Comparison of ENCODE assay signal across 23 cellular contexts in genomic region chr19:47323872-47324271, GRCh38. TPM values are rescaled to one million over a fixed set of nuclear protein-coding genes. Genes with fewer than 3 reads are reported as not detected.
DNase-seq lines count a peak whose midpoint lies in the region; ATAC-seq, FAIRE-seq and TF ChIP-seq lines count a peak whose summit lies in the region.
"Had no signal": no experiment of that assay in that cellular context is flagged by ENCODE, and none has a peak within 500 bp of the region (broad histone marks: within the 10 kb centered on the region; RNA-seq: fewer than 3 reads in every experiment).

No MANE protein-coding gene starts in this region.

- FAIRE-seq in A549 (lab: Jason Lieb, UNC) = no peak

- CTCF ChIA-PET in A549 (lab: Yijun Ruan, JAX) = interaction anchor here (0.6 to 2.7 kb wide), 13 partner anchors 9 to 191 kb away, joined by 3 to 21 read pairs (median 3); partner anchors contain the start of gene DHX34

- no peak for TF ChIP-seq POLR2A in A549 (IDR thresholded peaks at IDR 0.05; ENCODE audit: low read length)
- no peak for TF ChIP-seq POLR2A in sigmoid colon (IDR thresholded peaks at IDR 0.05)

- no peak for DNase-seq in A549 (ENCODE audit: low read depth in 1 of 2, low spot score in 1 of 2)
- DNase-seq in sigmoid colon = no peak
- no peak for DNase-seq in hypothalamus (lab: John Stamatoyannopoulos, UW)
- no peak for DNase-seq in stimulated activated CD4-positive, alpha-beta T cell treated with anti-CD3 and anti-CD28 coated beads, Interleukin-15, amount 100 ng/mL, for 24 hours
- DNase-seq: activated CD4-positive, alpha-beta memory T cell treated with anti-CD3 and anti-CD28 coated beads, Interleukin-2, amount 10 ng/mL, durations not matched to agents 7 days and 5 days; activated naive CD4-positive, alpha-beta T cell treated with anti-CD3 and anti-CD28 coated beads, Interleukin-2, amount 50 U/mL, for 16 hours; activated T-cell treated with anti-CD3 and anti-CD28 coated beads, Interleukin-2, amount 50 U/mL, for 1 hour; DMS 273 treated with DMSO at 0.1 percent for 48 hours; Karpas-422; NCI-H1092; NCI-H2081; SJCRH30; stimulated activated naive CD8-positive, alpha-beta T cell treated with anti-CD3 and anti-CD28 coated beads, Interleukin-15, Interleukin-2, amounts not matched to agents 100 U/mL and 50 U/mL, for 24 hours; T-helper 2 cell; WERI-Rb-1 had no signal

- H3K4me1 ChIP-seq in A549 (no peaks in the 10 kb centered on the region), sigmoid colon (no peaks in the 10 kb centered on the region)
- H3K4me1 ChIP-seq: gastrocnemius medialis, SJCRH30 had no signal

- peaks cover 5% of the 10 kb centered on the region for H3K9me3 ChIP-seq in A549
- H3K9me3 ChIP-seq in sigmoid colon = no peaks in the 10 kb centered on the region
- H3K9me3 ChIP-seq: gastrocnemius medialis, SJCRH30 had no signal

- TF ChIP-seq CTCF in A549 (IDR thresholded peaks at IDR 0.05) (no peak), sigmoid colon (IDR thresholded peaks at IDR 0.05) (no peak)

- intact Hi-C loops in sigmoid colon (cut with DNase I) = no loop called here

- H3K4me3 ChIP-seq in A549 (no peak overlapping the region), sigmoid colon (no peak overlapping the region)
- H3K4me3 ChIP-seq: coronary artery, gastrocnemius medialis, SJCRH30 had no signal

- H3K27me3 ChIP-seq in layer of hippocampus (ENCODE audit: control insufficient read depth, insufficient read depth, low read length) (no peaks in the 10 kb centered on the region), sigmoid colon (peaks cover 0 to 12% (median 10%) of the 10 kb centered on the region in 3 donors)
- H3K27me3 ChIP-seq: SJCRH30 had no signal

- ATAC-seq in A549 (peak; percentile 35 to 39; a peak in 4 of 6 replicates), HG02571 (IDR thresholded peaks at IDR 0.05; ENCODE audit: unreplicated experiment) (no peak), GM18520 (IDR thresholded peaks at IDR 0.05; ENCODE audit: unreplicated experiment) (no peak)
- ATAC-seq: stimulated activated naive CD8-positive, alpha-beta T cell treated with anti-CD3 and anti-CD28 coated beads, Interleukin-15, Interleukin-2, amounts not matched to agents 100 U/mL and 50 U/mL, for 24 hours had no signal

- no peak overlapping the region for H3K4me2 ChIP-seq in A549

- POLR2A ChIA-PET in A549 (lab: Yijun Ruan, JAX) = no interaction called here

- H3K27ac ChIP-seq in A549 (peak overlapping the region in 1 of 2 experiments; percentile 51; a peak in 3 of 6 replicates), cingulate gyrus (ENCODE audit: low read depth, low read length) (peak overlapping the region; percentile 54), layer of hippocampus (ENCODE audit: low read depth, low read length) (peak overlapping the region; percentile 77), sigmoid colon (peak overlapping the region; percentile 26 to 57 (median 33))
- H3K27ac ChIP-seq: SJCRH30, WERI-Rb-1 had no signal

- no peaks in the 10 kb centered on the region for H3K36me3 ChIP-seq in sigmoid colon
- H3K36me3 ChIP-seq: gastrocnemius medialis, SJCRH30, WERI-Rb-1 had no signal

- TF ChIP-seq RAD21 in A549 (conservative IDR thresholded peaks at IDR 0.05 in 1 of 2, IDR thresholded peaks at IDR 0.05 in 1 of 2) = no peak

- no peak for TF ChIP-seq EP300 in A549 (IDR thresholded peaks at IDR 0.05)
- TF ChIP-seq EP300 in sigmoid colon (IDR thresholded peaks at IDR 0.05) = no peak

- WGBS in A549 (ENCODE audit: missing lambda C conversion rate) = 91% methylated on average over 12 of the region's 12 CpGs
- 84 to 87% methylated on average over 12 of the region's 12 CpGs for WGBS in sigmoid colon, 2 donors

TF ChIP-seq in A549, 52 proteins besides CTCF, POLR2A, EP300 and RAD21 (continues in another document):
- no peak for TF ChIP-seq REST (IDR thresholded peaks at IDR 0.05)
- TF ChIP-seq BHLHE40 (IDR thresholded peaks at IDR 0.05; ENCODE audit: low read depth, low read length) = no peak
- no peak for TF ChIP-seq POLR2AphosphoS2 (conservative IDR thresholded peaks at IDR 0.05; ENCODE audit: low read length)
- TF ChIP-seq TFCP2L1 (CRISPR knock-in tag; IDR thresholded peaks at IDR 0.05) = no peak
- TF ChIP-seq HDAC2 (IDR thresholded peaks at IDR 0.05) = no peak
- TF ChIP-seq CHD2 (IDR thresholded peaks at IDR 0.05; ENCODE audit: low read length, partially characterized antibody) = no peak
- TF ChIP-seq BCL3 (IDR thresholded peaks at IDR 0.05) = no peak
- TF ChIP-seq CEBPB (IDR thresholded peaks at IDR 0.05) = no peak
- TF ChIP-seq RARB (CRISPR knock-in tag; IDR thresholded peaks at IDR 0.05) = no peak
- no peak for TF ChIP-seq FOSL2 (IDR thresholded peaks at IDR 0.05)
- no peak for TF ChIP-seq FOSL2 (CRISPR knock-in tag; IDR thresholded peaks at IDR 0.05)

RNA-seq across cellular contexts. Expression of gene C5AR2, which starts 8.1 kb away (rescaled TPM):
- polyA plus RNA-seq in A549 (2011; rRNA removed) = 0.28 and 0.36 TPM in 2 replicates
- polyA plus RNA-seq in A549 (2012; cell fraction: cytosol; rRNA removed) = 0.12 and 0.29 TPM in 2 replicates
- polyA plus RNA-seq in A549 (2012; cell fraction: nucleus; rRNA removed) = 1.2 and 1.4 TPM in 2 replicates
- 0.13 to 0.25 TPM (median 0.17 TPM) in 3 replicates for polyA plus RNA-seq in A549 (2017; fragmentation: RNase III; extraction: RNeasy Plus Mini Kit Qiagen cat#74134 plus additional on column Dnase treatment)
- 0.25 and 0.68 TPM in 2 replicates for polyA minus RNA-seq in A549 (2011; rRNA and poly(A)+ RNA removed)
- total RNA-seq in sigmoid colon = 1 to 10 TPM; 1.1 to 2.7 (median 1.6) TPM
- polyA plus RNA-seq in sigmoid colon = 1 to 10 TPM in 1 of 3 donors, under 1 TPM in 2; 0.60 to 1.4 (median 0.69) TPM
- total RNA-seq: G401, myocyte, SJCRH30 had no signal

RNA-seq across cellular contexts. Expression of gene C5AR1, which starts 14.2 kb away (rescaled TPM):
- polyA plus RNA-seq in A549 (2011; rRNA removed) (3.4 and 3.5 TPM in 2 replicates), A549 (2017; fragmentation: RNase III; extraction: RNeasy Plus Mini Kit Qiagen cat#74134 plus additional on column Dnase treatment) (1.4 to 1.6 TPM (median 1.5 TPM) in 3 replicates), sigmoid colon (10 to 100 TPM in 1 of 3 donors, 1 to 10 TPM in 2; 5.4 to 10.6 (median 6.7) TPM)
- polyA plus RNA-seq in A549 (2012; cell fraction: cytosol; rRNA removed) = 1.9 and 2.5 TPM in 2 replicates
- 15.1 and 15.4 TPM in 2 replicates for polyA plus RNA-seq in A549 (2012; cell fraction: nucleus; rRNA removed)
- 1.4 and 2.1 TPM in 2 replicates for polyA minus RNA-seq in A549 (2011; rRNA and poly(A)+ RNA removed)
- 10 to 100 TPM in 2 of 4 donors, 1 to 10 TPM in 2; 6.9 to 19.4 (median 8.9) TPM for total RNA-seq in sigmoid colon
- total RNA-seq: activated CD4-positive, alpha-beta memory T cell treated with anti-CD3 and anti-CD28 coated beads, Interleukin-2, amount 10 ng/mL, durations not matched to agents 7 days and 5 days; myocyte; SJCRH30 had no signal

RNA-seq across cellular contexts. Expression of gene DHX34, which starts 25.2 kb away (rescaled TPM):
- polyA plus RNA-seq in A549 (2011; rRNA removed) (12.4 and 14.4 TPM in 2 replicates), A549 (2017; fragmentation: RNase III; extraction: RNeasy Plus Mini Kit Qiagen cat#74134 plus additional on column Dnase treatment) (23.1 to 24.5 TPM (median 23.4 TPM) in 3 replicates), sigmoid colon (10 to 100 TPM in 1 of 3 donors, 1 to 10 TPM in 2; 3.0 to 12.7 (median 3.7) TPM)
- 32.0 and 39.6 TPM in 2 replicates for polyA plus RNA-seq in A549 (2012; cell fraction: cytosol; rRNA removed)
- 108 and 153 TPM in 2 replicates for polyA plus RNA-seq in A549 (2012; cell fraction: nucleus; rRNA removed)
- 20.8 and 26.6 TPM in 2 replicates for polyA minus RNA-seq in A549 (2011; rRNA and poly(A)+ RNA removed)
- 10 to 100 TPM in 2 of 4 donors, 1 to 10 TPM in 2; 8.6 to 11.9 (median 9.6) TPM for total RNA-seq in sigmoid colon

RNA-seq across cellular contexts. Expression of gene INAFM1, which starts 49.2 kb away (rescaled TPM):
- polyA plus RNA-seq in A549 (2011; rRNA removed) (1.5 and 1.6 TPM in 2 replicates), A549 (2017; fragmentation: RNase III; extraction: RNeasy Plus Mini Kit Qiagen cat#74134 plus additional on column Dnase treatment) (4.6 to 5.7 TPM (median 5.5 TPM) in 3 replicates), sigmoid colon (10 to 100 TPM in 1 of 3 donors, 1 to 10 TPM in 2; 3.0 to 10.7 (median 7.8) TPM)
- polyA plus RNA-seq in A549 (2012; cell fraction: cytosol; rRNA removed) = 4.2 and 5.9 TPM in 2 replicates
- polyA plus RNA-seq in A549 (2012; cell fraction: nucleus; rRNA removed) = 19.1 and 20.8 TPM in 2 replicates
- polyA minus RNA-seq in A549 (2011; rRNA and poly(A)+ RNA removed) = 0.21 and 2.1 TPM in 2 replicates
- total RNA-seq in sigmoid colon = 10 to 100 TPM in 3 of 4 donors, 1 to 10 TPM in 1; 8.6 to 16.3 (median 14.8) TPM

Comparison
In these comparisons a context has a peak if more than half of its experiments do, and no peak if none do; other contexts are left out.
1. ATAC-seq: peak in A549 (2 of 2); none in HG02571 (single experiment) and GM18520 (single experiment).